20 cellular contexts compared by ENCODE assay signal in genomic region chr7:123431075-123431614, GRCh38.
DNase-seq lines count a peak whose midpoint lies in the region; ATAC-seq, FAIRE-seq and TF ChIP-seq lines count a peak whose summit lies in the region.
"Had no signal": no experiment of that assay in that cellular context is flagged by ENCODE, and none has a peak within 500 bp of the region (broad histone marks: within the 10 kb centered on the region; RNA-seq: fewer than 3 reads in every experiment).

No MANE protein-coding gene starts in this region.

- no peak overlapping the region for H4K8ac ChIP-seq in H1 (ENCODE audit: extremely low read depth, insufficient read depth, low read length)

- H3K4me3 ChIP-seq in GM23338 (no peak overlapping the region), HCT116 (replicated peaks in 1 of 2; ENCODE audit: low read depth in 1 of 2, low read length in 2 of 2) (no peak overlapping the region), H1 (ENCODE audit: extremely low read depth in 1 of 4, insufficient read depth in 2 of 4, low read depth in 3 of 4, low read length in 4 of 4) (no peak overlapping the region)

- no peak overlapping the region; the same call in 1 of the 2 replicates for H2BK5ac ChIP-seq in H1 (ENCODE audit: low read depth, low read length)

- H3K36me3 ChIP-seq in GM23338 (ENCODE audit: insufficient read depth): no peaks in the 10 kb centered on the region
- no peaks in the 10 kb centered on the region for H3K36me3 ChIP-seq in HCT116 (ENCODE audit: control insufficient read depth in 1 of 2, insufficient read depth in 2 of 2, low read length in 2 of 2)
- no peaks in the 10 kb centered on the region for H3K36me3 ChIP-seq in H1 (ENCODE audit: control insufficient read depth in 2 of 4, insufficient read depth in 4 of 4, low read length in 3 of 4)
- H3K36me3 ChIP-seq: BE2C had no signal

- intact Hi-C loops in HCT116 (cut with micrococcal nuclease): loop anchor here (10.0 kb wide), 1 partner anchor 56 kb away; no protein-coding TSS in a partner anchor

- H3K4me1 ChIP-seq in GM23338 (ENCODE audit: insufficient read depth) (peaks cover 29% of the 10 kb centered on the region), HCT116 (ENCODE audit: control insufficient read depth in 1 of 2, insufficient read depth in 2 of 2, low read length in 2 of 2) (no peaks in the 10 kb centered on the region), H1 (replicated peaks in 1 of 4; ENCODE audit: control insufficient read depth in 3 of 4, insufficient read depth in 4 of 4, low read length in 3 of 4) (peaks cover 2 to 7% (median 3%) of the 10 kb centered on the region in 4 experiments; a peak in 4 of 7 replicates)

- no peaks in the 10 kb centered on the region for H3K9me2 ChIP-seq in GM23338 (ENCODE audit: insufficient read depth)
- H3K9me2 ChIP-seq in HCT116 (ENCODE audit: insufficient read depth): no peaks in the 10 kb centered on the region

- H3K27me3 ChIP-seq in GM23338 (ENCODE audit: insufficient read depth) (no peaks in the 10 kb centered on the region), HCT116 (ENCODE audit: insufficient read depth, low read length) (no peaks in the 10 kb centered on the region), H1 (replicated peaks in 1 of 4; ENCODE audit: control insufficient read depth in 3 of 4, extremely low read depth in 1 of 4, insufficient read depth in 3 of 4, low read length in 3 of 4) (no peaks in the 10 kb centered on the region)
- H3K27me3 ChIP-seq: BE2C had no signal

- no peaks in the 10 kb centered on the region for H3K27me3 Mint-ChIP-seq in GM23338 (ENCODE audit: insufficient read depth, low read depth, poor library complexity)
- H3K27me3 Mint-ChIP-seq: T-cell had no signal

- H3K4ac ChIP-seq in H1 (replicated peaks; ENCODE audit: insufficient read length, low read depth, low read length): no peak overlapping the region

- H3K79me2 ChIP-seq in GM23338 (replicated peaks; ENCODE audit: insufficient read depth) (no peaks in the 10 kb centered on the region), HCT116 (ENCODE audit: insufficient read depth, low read length) (no peaks in the 10 kb centered on the region), H1 (ENCODE audit: control insufficient read depth in 1 of 2, insufficient read depth in 2 of 2, low read length in 2 of 2) (no peaks in the 10 kb centered on the region)

- no peak for TF ChIP-seq EP300 in H1 (IDR thresholded peaks at IDR 0.05; ENCODE audit: borderline replicate concordance in 1 of 2, low read depth in 2 of 2, low read length in 2 of 2)

- H3K14ac ChIP-seq in H1 (ENCODE audit: insufficient read length): no peak overlapping the region

- H2BK120ac ChIP-seq in H1 (replicated peaks; ENCODE audit: low read depth, low read length): no peak overlapping the region

- H3K79me1 ChIP-seq in H1 (ENCODE audit: low read depth, low read length): no peaks in the 10 kb centered on the region

- peak; percentile 71 for TF ChIP-seq POLR2A in HCT116 (IDR thresholded peaks at IDR 0.05; ENCODE audit: borderline replicate concordance, extremely low read depth, insufficient read depth, insufficient read length)
- TF ChIP-seq POLR2A in H1 (IDR thresholded peaks at IDR 0.05; ENCODE audit: control extremely low read depth in 1 of 2, low read depth in 2 of 2, low read length in 2 of 2): peak; percentile 73 to 98

- peaks cover 20% of the 10 kb centered on the region for H3K4me1 Mint-ChIP-seq in GM23338
- H3K4me1 Mint-ChIP-seq: T-cell had no signal

- TF ChIP-seq RAD21 in HCT116 (IDR thresholded peaks at IDR 0.05; ENCODE audit: low read depth): no peak
- TF ChIP-seq RAD21 in H1 (IDR thresholded peaks at IDR 0.05 in 1 of 2, conservative IDR thresholded peaks at IDR 0.05 in 1 of 2; ENCODE audit: low read depth in 2 of 2, low read length in 2 of 2): no peak

- DNase-seq in GM23338 (ENCODE audit: low spot score) (peak; percentile 31), HCT116 (ENCODE audit: low read depth, low spot score) (peak; percentile 6), NCI-H69 (lab: John Stamatoyannopoulos, UW) (peak; percentile 64), H1 (ENCODE audit: low read depth in 1 of 2, low spot score in 2 of 2) (no peak), NCI-H774 (lab: John Stamatoyannopoulos, UW) (no peak), NAMALWA (ENCODE audit: low spot score) (no peak)
- DNase-seq: BE2C; DMS79; H7; IMR-90; NCI-H1105 treated with DMSO at 0.1 percent for 48 hours; NCI-H1694 treated with DMSO at 0.1 percent for 48 hours; NCI-H2081 treated with DMSO at 0.1 percent for 48 hours; NK-92 treated with Interleukin-12 subunit alpha and Interleukin-12 subunit beta, amount 100 ng/mL, for 24 hours; SIG-M5; T-cell had no signal

- H4K20me1 ChIP-seq in GM23338 (replicated peaks; ENCODE audit: insufficient read depth): no peaks in the 10 kb centered on the region
- H4K20me1 ChIP-seq in HCT116 (ENCODE audit: insufficient read depth): no peaks in the 10 kb centered on the region
- H4K20me1 ChIP-seq in H1 (replicated peaks in 1 of 2; ENCODE audit: control insufficient read depth in 1 of 2, insufficient read depth in 2 of 2, low read length in 2 of 2): no peaks in the 10 kb centered on the region

- FAIRE-seq in H1 (lab: Jason Lieb, UNC): no peak

- no peak overlapping the region for H4K5ac ChIP-seq in H1 (ENCODE audit: insufficient read length, low read depth, low read length)

- no peaks in the 10 kb centered on the region for H3F3A ChIP-seq in GM23338 (replicated peaks; ENCODE audit: low read depth)

- no peak overlapping the region for H2AK5ac ChIP-seq in H1 (ENCODE audit: low read depth, low read length)

- H3K4me3 Mint-ChIP-seq in GM23338: no peak overlapping the region
- H3K4me3 Mint-ChIP-seq: T-cell had no signal

- peak overlapping the region; percentile 98 for H3K27ac Mint-ChIP-seq in GM23338
- H3K27ac Mint-ChIP-seq: T-cell had no signal

- H3K18ac ChIP-seq in H1 (ENCODE audit: extremely low read depth, low read length): no peak overlapping the region

- H2AFZ ChIP-seq in GM23338 (no peak overlapping the region), HCT116 (ENCODE audit: low read depth, low read length, poor library complexity, severe bottlenecking) (no peak overlapping the region), H1 (ENCODE audit: low read length) (peak overlapping the region; percentile 34; the same call in 1 of the 2 replicates)

- no peaks in the 10 kb centered on the region for H3K23me2 ChIP-seq in H1 (ENCODE audit: low read depth, low read length)

- CTCF ChIA-PET in HCT116 (lab: Charles Lee): no interaction called here
- CTCF ChIA-PET in H1 (lab: Charles Lee; ENCODE audit: partially characterized antibody): no interaction called here

- no peak overlapping the region for H3K56ac ChIP-seq in H1 (replicated peaks; ENCODE audit: insufficient read length, low read depth, low read length)

- H3K9me3 Mint-ChIP-seq in GM23338: no peaks in the 10 kb centered on the region

- POLR2A ChIA-PET in HCT116 (lab: Charles Lee): no interaction called here
- POLR2A ChIA-PET in H1 (lab: Charles Lee; ENCODE audit: partially characterized antibody): interaction anchor here (0.7 to 1.3 kb wide), 6 partner anchors 8 to 110 kb away, joined by 3 to 5 read pairs (median 4); no protein-coding TSS in a partner anchor

- no peak overlapping the region for H4K91ac ChIP-seq in H1 (replicated peaks; ENCODE audit: insufficient read length, low read length)

- ATAC-seq in GM23338 (peak; percentile 46), HCT116 (no peak), HG02759 (IDR thresholded peaks at IDR 0.05; ENCODE audit: unreplicated experiment) (no peak)
- ATAC-seq: Panc1, T-cell had no signal

- no peaks in the 10 kb centered on the region for H3K36me3 Mint-ChIP-seq in GM23338 (ENCODE audit: low read depth)
- H3K36me3 Mint-ChIP-seq: T-cell had no signal

- no peak for TF ChIP-seq CTCF in GM23338 (conservative IDR thresholded peaks at IDR 0.05; ENCODE audit: low read depth in 2 of 2)
- TF ChIP-seq CTCF in HCT116 (IDR thresholded peaks at IDR 0.05 in 2 of 3, conservative IDR thresholded peaks at IDR 0.05 in 1 of 3; ENCODE audit: borderline replicate concordance in 1 of 3, insufficient read depth in 1 of 3, low read depth in 2 of 3, low read length in 2 of 3): no peak
- no peak for TF ChIP-seq CTCF in H1 (IDR thresholded peaks at IDR 0.05; ENCODE audit: control extremely low read depth in 1 of 3, insufficient read depth in 1 of 3, low read depth in 1 of 3, low read length in 3 of 3)

- TSS peak; percentile 36 for BruUV-seq in HCT116 (replicated peaks; lab: Mats Ljungman, UMichigan)

- H3K4me2 ChIP-seq in GM23338: no peak overlapping the region
- no peak overlapping the region for H3K4me2 ChIP-seq in HCT116 (ENCODE audit: low read length)
- no peak overlapping the region for H3K4me2 ChIP-seq in H1 (ENCODE audit: insufficient read depth in 1 of 2, low read depth in 2 of 2, low read length in 2 of 2)
- H3K4me2 ChIP-seq: KMS-11 had no signal

- no peak overlapping the region for H3K9ac ChIP-seq in HCT116 (ENCODE audit: low read length)
- peak overlapping the region in 1 of 4 experiments; percentile 43; a peak in 2 of 7 replicates for H3K9ac ChIP-seq in H1 (replicated peaks in 1 of 4; ENCODE audit: extremely low read depth in 1 of 4, low read depth in 3 of 4, low read length in 3 of 4)
- H3K9ac ChIP-seq: KMS-11 had no signal

- RAD21 ChIA-PET in HCT116 (lab: Charles Lee; ENCODE audit: low non-redundant PET in 1 of 2, low total read pairs in 2 of 2, uncharacterized antibody in 2 of 2, unreplicated experiment in 2 of 2): no interaction called here

- no peak overlapping the region for H3K23ac ChIP-seq in H1 (ENCODE audit: insufficient read length)

- H2BK20ac ChIP-seq in H1 (ENCODE audit: low read length): no peak overlapping the region

- no peak overlapping the region for H2BK15ac ChIP-seq in H1 (ENCODE audit: low read length)

- no peak overlapping the region for H2BK12ac ChIP-seq in H1 (ENCODE audit: low read depth, low read length)

- H3K27ac ChIP-seq in GM23338 (ENCODE audit: low read depth): peak overlapping the region; percentile 36; the same call in 1 of the 2 replicates
- H3K27ac ChIP-seq in HCT116 (ENCODE audit: low read depth, low read length): no peak overlapping the region
- H3K27ac ChIP-seq in H1 (ENCODE audit: low read depth, low read length): peak overlapping the region; percentile 62; the same call in 1 of the 2 replicates
- H3K27ac ChIP-seq: HL-60, KMS-11 had no signal

- H3K9me3 ChIP-seq in HCT116 (ENCODE audit: control insufficient read depth in 1 of 2, insufficient read depth in 1 of 2, low read depth in 1 of 2, low read length in 2 of 2) (no peaks in the 10 kb centered on the region), H1 (ENCODE audit: insufficient read depth in 2 of 2, low read depth in 1 of 2, low read length in 1 of 2) (no peaks in the 10 kb centered on the region; a peak in 1 of 4 replicates)
- H3K9me3 ChIP-seq: BE2C had no signal

- 91% methylated on average over 5 of the region's 5 CpGs; no CpG with 5 or more reads in 1 of the 2 experiments for WGBS in H1 (ENCODE audit: extremely low coverage in 1 of 2, insufficient coverage in 1 of 2, insufficient read length in 1 of 2, insufficient replicate concordance in 2 of 2, low coverage in 1 of 2, low lambda C conversion rate in 2 of 2, missing lambda C conversion rate in 1 of 2), 2 experiments

TF ChIP-seq in GM23338, 12 proteins besides CTCF, POLR2A, EP300 and RAD21 (continues in another document):
- TF ChIP-seq POLR2AphosphoS5 (IDR thresholded peaks at IDR 0.05; ENCODE audit: low read depth): peak; percentile 94

TF ChIP-seq in HCT116, 20 proteins besides CTCF, POLR2A, EP300 and RAD21 (continues in another document):
- TF ChIP-seq CEBPB (IDR thresholded peaks at IDR 0.05; ENCODE audit: low read depth): no peak

Comparison
In these comparisons a context has a peak if more than half of its experiments do, and no peak if none do; other contexts are left out.
1. DNase-seq: peak in GM23338 (single experiment), HCT116 (single experiment) and NCI-H69 (single experiment); none in H1 (0 of 2), NCI-H774 (single experiment) and NAMALWA (single experiment).